Comparison of ENCODE assay signal across 1 cellular context in genomic region chr3:122563717-122564025, GRCh38.
TF ChIP-seq lines count a peak whose summit lies in the region.

No MANE protein-coding gene starts in this region.

TF ChIP-seq in GM23338, 12 proteins besides CTCF, POLR2A, EP300 and RAD21 (continued from another document):
- no peak for TF ChIP-seq ZNF462 (CRISPR knock-in tag; IDR thresholded peaks at IDR 0.05)
- no peak for TF ChIP-seq CREB1 (CRISPR knock-in tag; IDR thresholded peaks at IDR 0.05; ENCODE audit: low read depth)
- TF ChIP-seq ETS1 (IDR thresholded peaks at IDR 0.05): no peak
- no peak for TF ChIP-seq EZH2phosphoT487 (IDR thresholded peaks at IDR 0.05; ENCODE audit: unreplicated experiment)
- TF ChIP-seq ZNF331 (CRISPR knock-in tag; IDR thresholded peaks at IDR 0.05; ENCODE audit: low read depth): no peak
- no peak for TF ChIP-seq EZH2 (IDR thresholded peaks at IDR 0.05; ENCODE audit: low read depth, unreplicated experiment)
- no peak for TF ChIP-seq STAT1 (IDR thresholded peaks at IDR 0.05; ENCODE audit: unreplicated experiment)
- TF ChIP-seq JUNB (IDR thresholded peaks at IDR 0.05; ENCODE audit: unreplicated experiment): no peak
- no peak for TF ChIP-seq POLR2AphosphoS5 (IDR thresholded peaks at IDR 0.05; ENCODE audit: low read depth)
